In genomic region chr4:163920426-163920825, GRCh38 we compare ENCODE assay signal across 28 cellular contexts.
"Had no signal": no experiment of that assay in that cellular context is flagged by ENCODE, and none has a peak within 500 bp of the region (broad histone marks: within the 10 kb centered on the region; RNA-seq: fewer than 3 reads in every experiment).

No MANE protein-coding gene starts in this region.

- H3K27ac Mint-ChIP-seq: naive thymus-derived CD8-positive, alpha-beta T cell; nephron; neural progenitor cell; progenitor cell of endocrine pancreas; stimulated activated naive B cell treated with anti-CD40 and anti-IgM and Interleukin-4, amounts not matched to agents 10 μg/mL and 1 μg/mL and 100 μg/mL, for 72 hours had no signal

- H3K9me3 Mint-ChIP-seq: nephron; neural progenitor cell; stimulated activated naive B cell treated with anti-CD40 and anti-IgM and Interleukin-4, amounts not matched to agents 10 μg/mL and 1 μg/mL and 100 μg/mL, for 72 hours had no signal

- H3K4me3 Mint-ChIP-seq: naive thymus-derived CD8-positive, alpha-beta T cell; nephron; neural progenitor cell; stimulated activated naive B cell treated with anti-CD40 and anti-IgM and Interleukin-4, amounts not matched to agents 10 μg/mL and 1 μg/mL and 100 μg/mL, for 72 hours had no signal

- H3K36me3 Mint-ChIP-seq: naive thymus-derived CD8-positive, alpha-beta T cell; neural progenitor cell; stimulated activated naive B cell treated with anti-CD40 and anti-IgM and Interleukin-4, amounts not matched to agents 10 μg/mL and 1 μg/mL and 100 μg/mL, for 72 hours had no signal

- H3K27me3 Mint-ChIP-seq: naive thymus-derived CD8-positive, alpha-beta T cell; progenitor cell of endocrine pancreas had no signal

- H3K4me3 ChIP-seq: hepatocyte, left ventricle myocardium inferior, lung, mucosa of descending colon, neural progenitor cell, ovary, right atrium auricular region, right lobe of liver, smooth muscle cell, stomach, testis, thyroid gland, transverse colon, upper lobe of left lung, vagina had no signal

- H3K4me1 ChIP-seq: left ventricle myocardium inferior, neural progenitor cell, right atrium auricular region, right lobe of liver, stomach, testis, thyroid gland, transverse colon, upper lobe of left lung, vagina had no signal

- H3K27me3 ChIP-seq: hepatocyte, neural progenitor cell, neutrophil, ovary, right atrium auricular region, right lobe of liver, stomach, testis, thyroid gland, transverse colon, upper lobe of left lung, vagina had no signal

- H2AFZ ChIP-seq: hepatocyte, neural progenitor cell had no signal

- H3K4me1 Mint-ChIP-seq: nephron, neural progenitor cell had no signal

- H3K27ac ChIP-seq: hepatocyte, left ventricle myocardium inferior, neural progenitor cell, neutrophil, ovary, right atrium auricular region, right lobe of liver, stomach, testis, thyroid gland, transverse colon, upper lobe of left lung, vagina had no signal

- DNase-seq: kidney; left ventricle myocardium inferior; midbrain; mucosa of descending colon; naive thymus-derived CD8-positive, alpha-beta T cell; occipital lobe; ovary; right lobe of liver; stimulated activated CD4-positive, alpha-beta T cell treated with anti-CD3 and anti-CD28 coated beads, Interleukin-1b, Interleukin-23, amount 100 ng/mL, for 48 hours; stimulated activated CD4-positive, alpha-beta T cell treated with anti-CD3 and anti-CD28 coated beads, Interleukin-2, amount 100 ng/mL, for 48 hours; stimulated activated CD4-positive, alpha-beta T cell treated with anti-CD3 and anti-CD28 coated beads, Interleukin-4, amount 100 ng/mL, for 4 hours; stimulated activated CD8-positive, alpha-beta memory T cell treated with anti-CD3 and anti-CD28 coated beads, Interleukin-4, amount 100 ng/mL, for 48 hours; stimulated activated naive B cell treated with anti-CD40 and anti-IgM and Interleukin-4, amounts not matched to agents 10 μg/mL and 1 μg/mL and 100 μg/mL, for 72 hours; stimulated activated naive CD8-positive, alpha-beta T cell treated with anti-CD3 and anti-CD28 coated beads, Interleukin-15, Interleukin-2, amounts not matched to agents 100 U/mL and 50 U/mL, for 24 hours; stomach; testis; thyroid gland; transverse colon; upper lobe of left lung had no signal

- ATAC-seq: mucosa of descending colon; naive thymus-derived CD8-positive, alpha-beta T cell; right lobe of liver; stimulated activated naive B cell treated with anti-CD40 and anti-IgM and Interleukin-4, amounts not matched to agents 10 μg/mL and 1 μg/mL and 100 μg/mL, for 72 hours; stimulated activated naive CD8-positive, alpha-beta T cell treated with anti-CD3 and anti-CD28 coated beads, Interleukin-15, Interleukin-2, amounts not matched to agents 100 U/mL and 50 U/mL, for 24 hours had no signal

- H3K4me2 ChIP-seq: hepatocyte, neural progenitor cell, smooth muscle cell had no signal

- H3K9me3 ChIP-seq: left ventricle myocardium inferior, mucosa of descending colon, ovary, right atrium auricular region, right lobe of liver, stomach, testis, thyroid gland, transverse colon, upper lobe of left lung, vagina had no signal

- H3K9ac ChIP-seq: neural progenitor cell had no signal

- H3K36me3 ChIP-seq: left ventricle myocardium inferior, neural progenitor cell, neutrophil, ovary, right atrium auricular region, right lobe of liver, stomach, thyroid gland, transverse colon, upper lobe of left lung, vagina had no signal

- H3K79me2 ChIP-seq: hepatocyte had no signal
